In genomic region chr3:14839236-14839635, GRCh38 we compare ENCODE assay signal across 25 cellular contexts. TPM values are rescaled to one million over a fixed set of nuclear protein-coding genes. Genes with fewer than 3 reads are reported as not detected.
DNase-seq lines count a peak whose midpoint lies in the region; ATAC-seq, FAIRE-seq and TF ChIP-seq lines count a peak whose summit lies in the region.
"Had no signal": no experiment of that assay in that cellular context is flagged by ENCODE, and none has a peak within 500 bp of the region (broad histone marks: within the 10 kb centered on the region; RNA-seq: fewer than 3 reads in every experiment).

No MANE protein-coding gene starts in this region.

- no peak for FAIRE-seq in HepG2 (lab: Jason Lieb, UNC)
- FAIRE-seq: endometrium, islet of Langerhans had no signal

- TF ChIP-seq POLR2A in HepG2 (IDR thresholded peaks at IDR 0.05; ENCODE audit: insufficient read depth in 1 of 2, low read depth in 2 of 2, low read length in 2 of 2) (no peak), right lobe of liver (IDR thresholded peaks at IDR 0.05) (no peak), gastroesophageal sphincter (IDR thresholded peaks at IDR 0.05) (no peak)

- H3K9me3 Mint-ChIP-seq in stimulated activated naive B cell treated with anti-CD40 and anti-IgM and Interleukin-4, amounts not matched to agents 10 μg/mL and 1 μg/mL and 100 μg/mL, for 72 hours = no peaks in the 10 kb centered on the region
- H3K9me3 Mint-ChIP-seq: activated naive CD4-positive, alpha-beta T cell treated with anti-CD3 and anti-CD28 coated beads, Interleukin-2, amount 50 U/mL, for 72 hours; CD4-positive, alpha-beta T cell had no signal

- ATAC-seq in HepG2 = no peak; the same call in 2 of the 3 replicates
- ATAC-seq in right lobe of liver = no peak
- peak; percentile 57 to 77 for ATAC-seq in stimulated activated naive B cell treated with anti-CD40 and anti-IgM and Interleukin-4, amounts not matched to agents 10 μg/mL and 1 μg/mL and 100 μg/mL, for 72 hours (replicated peaks)
- no peak for ATAC-seq in gastroesophageal sphincter
- ATAC-seq: heart left ventricle had no signal

- no peak for TF ChIP-seq RAD21 in HepG2 (CRISPR knock-in tag; IDR thresholded peaks at IDR 0.05)

- no peaks in the 10 kb centered on the region for H4K20me1 ChIP-seq in HepG2 (ENCODE audit: insufficient read depth, low read length)

- H3K27me3 ChIP-seq in HepG2 (ENCODE audit: control insufficient read depth in 1 of 2, insufficient read depth in 2 of 2, low read length in 2 of 2) (peaks cover 0 to 23% of the 10 kb centered on the region in 2 experiments; a peak in 3 of 5 replicates), right lobe of liver (no peaks in the 10 kb centered on the region), gastroesophageal sphincter (no peaks in the 10 kb centered on the region)
- H3K27me3 ChIP-seq: heart left ventricle, thyroid gland had no signal

- CTCF ChIA-PET in HepG2 (lab: Yijun Ruan, JAX; ENCODE audit: low intra/inter-chr PET ratio, low total read pairs) = no interaction called here

- H3K36me3 Mint-ChIP-seq in stimulated activated naive B cell treated with anti-CD40 and anti-IgM and Interleukin-4, amounts not matched to agents 10 μg/mL and 1 μg/mL and 100 μg/mL, for 72 hours = no peaks in the 10 kb centered on the region
- H3K36me3 Mint-ChIP-seq: activated naive CD4-positive, alpha-beta T cell treated with anti-CD3 and anti-CD28 coated beads, Interleukin-2, amount 50 U/mL, for 72 hours had no signal

- peaks cover 33% of the 10 kb centered on the region for H3K4me1 ChIP-seq in HepG2 (ENCODE audit: insufficient read depth, low read length)
- H3K4me1 ChIP-seq in right lobe of liver = peaks cover 0 to 3% (median 0%) of the 10 kb centered on the region in 4 donors
- H3K4me1 ChIP-seq in gastroesophageal sphincter = peaks cover 0 to 66% (median 39%) of the 10 kb centered on the region in 3 donors

- no peaks in the 10 kb centered on the region for H3K9me3 ChIP-seq in HepG2 (ENCODE audit: low read length)
- no peaks in the 10 kb centered on the region for H3K9me3 ChIP-seq in right lobe of liver
- H3K9me3 ChIP-seq in gastroesophageal sphincter = no peaks in the 10 kb centered on the region
- H3K9me3 ChIP-seq: heart left ventricle, thyroid gland had no signal

- H3K27ac ChIP-seq in HepG2 (ENCODE audit: extremely low read length, insufficient read depth, low read length) (no peak overlapping the region), right lobe of liver (no peak overlapping the region), gastroesophageal sphincter (peak overlapping the region in 1 of 4 donors; percentile 52)
- H3K27ac ChIP-seq: thyroid gland, VCaP had no signal

- H3K4me3 ChIP-seq in HepG2 (replicated peaks in 1 of 3; ENCODE audit: insufficient read depth in 1 of 3, low read depth in 2 of 3, low read length in 3 of 3) = no peak overlapping the region
- H3K4me3 ChIP-seq in right lobe of liver = no peak overlapping the region
- H3K4me3 ChIP-seq in gastroesophageal sphincter = no peak overlapping the region
- H3K4me3 ChIP-seq: heart left ventricle, lung, thyroid gland had no signal

- DNase-seq in HepG2 (ENCODE audit: low spot score) (no peak), right lobe of liver (no peak), NAMALWA (ENCODE audit: low spot score) (peak; percentile 7), dermis blood vessel endothelial cell (peak; percentile 22), GM20000 (ENCODE audit: low spot score) (no peak), NCI-H748 treated with DMSO at 0.1 percent for 48 hours (lab: John Stamatoyannopoulos, UW) (no peak)
- no peak for DNase-seq in stimulated activated naive B cell treated with anti-CD40 and anti-IgM and Interleukin-4, amounts not matched to agents 10 μg/mL and 1 μg/mL and 100 μg/mL, for 72 hours
- DNase-seq: activated CD4-positive, alpha-beta T cell treated with anti-CD3 and anti-CD28 coated beads, Interleukin-2, amount 50 U/mL, for 48 hours; activated T-cell treated with anti-CD3 and anti-CD28 coated beads, Interleukin-2, amount 50 U/mL, for 1 hour; CD4-positive, alpha-beta T cell; DMS53; NCI-H146; NCI-H226; occipital lobe; retina; Right ventricle myocardium superior; thyroid gland had no signal

- H3K27ac Mint-ChIP-seq in stimulated activated naive B cell treated with anti-CD40 and anti-IgM and Interleukin-4, amounts not matched to agents 10 μg/mL and 1 μg/mL and 100 μg/mL, for 72 hours = no peak overlapping the region
- H3K27ac Mint-ChIP-seq: CD4-positive, alpha-beta T cell had no signal

- intact Hi-C loops in HepG2 (cut with micrococcal nuclease; ENCODE audit: unreplicated experiment) = no loop called here
- intact Hi-C loops in right lobe of liver (cut with DNase I) = no loop called here

- H3K4me2 ChIP-seq in HepG2 (ENCODE audit: low read depth, low read length) = peak overlapping the region; percentile 23; the same call in 1 of the 2 replicates

- H3K36me3 ChIP-seq in HepG2 (replicated peaks in 1 of 2; ENCODE audit: control insufficient read depth in 1 of 2, insufficient read depth in 2 of 2, low read length in 2 of 2) (no peaks in the 10 kb centered on the region), right lobe of liver (no peaks in the 10 kb centered on the region), gastroesophageal sphincter (no peaks in the 10 kb centered on the region)
- H3K36me3 ChIP-seq: heart left ventricle, thyroid gland had no signal

- peaks cover 17 to 31% of the 10 kb centered on the region in 2 donors for H3K27me3 Mint-ChIP-seq in stimulated activated naive B cell treated with anti-CD40 and anti-IgM and Interleukin-4, amounts not matched to agents 10 μg/mL and 1 μg/mL and 100 μg/mL, for 72 hours
- H3K27me3 Mint-ChIP-seq: CD4-positive, alpha-beta T cell had no signal

- POLR2A ChIA-PET in HepG2 (lab: Yijun Ruan, JAX) = no interaction called here

- H3K79me2 ChIP-seq in HepG2 (ENCODE audit: insufficient read depth, low read length) = no peaks in the 10 kb centered on the region

- H3K4me1 Mint-ChIP-seq in stimulated activated naive B cell treated with anti-CD40 and anti-IgM and Interleukin-4, amounts not matched to agents 10 μg/mL and 1 μg/mL and 100 μg/mL, for 72 hours = no peaks in the 10 kb centered on the region

- no TSS peak for BruUV-seq in HepG2 (replicated peaks; lab: Mats Ljungman, UMichigan)

- 33% methylated on average over 3 of the region's 7 CpGs for WGBS in HepG2 (ENCODE audit: low lambda C conversion rate)
- 69% methylated on average over 4 of the region's 7 CpGs for WGBS in right lobe of liver (ENCODE audit: insufficient coverage, low coverage, low lambda C conversion rate, missing lambda C conversion rate)
- WGBS in gastroesophageal sphincter (ENCODE audit: low coverage in 1 of 2), 2 donors = 93% methylated on average over 3 of the region's 7 CpGs; no CpG with 5 or more reads in 1 of the 2 donors

- TF ChIP-seq CTCF in HepG2 (CRISPR knock-in tag; IDR thresholded peaks at IDR 0.05) (no peak), right lobe of liver (IDR thresholded peaks at IDR 0.05) (no peak), gastroesophageal sphincter (IDR thresholded peaks at IDR 0.05) (no peak), GM20000 (IDR thresholded peaks at IDR 0.05; ENCODE audit: extremely low read depth, missing control alignments) (no peak)

- peak overlapping the region; percentile 23 for H2AFZ ChIP-seq in HepG2 (ENCODE audit: low read length)

- in situ Hi-C loops in HepG2 (cut with HindIII; ENCODE audit: extremely low pct_ligation_motif_present, low pct_unique_long_range_greater_than_20kb) = no loop called here

- no peak for TF ChIP-seq EP300 in HepG2 (IDR thresholded peaks at IDR 0.05; ENCODE audit: low read depth in 2 of 2, low read length in 2 of 2)
- no peak for TF ChIP-seq EP300 in HepG2 (CRISPR knock-in tag; IDR thresholded peaks at IDR 0.05; ENCODE audit: borderline replicate concordance)
- TF ChIP-seq EP300 in gastroesophageal sphincter (IDR thresholded peaks at IDR 0.05) = no peak

- H3K9ac ChIP-seq in HepG2 (ENCODE audit: insufficient read depth, low read depth, low read length) = no peak overlapping the region

- H3K4me3 Mint-ChIP-seq in stimulated activated naive B cell treated with anti-CD40 and anti-IgM and Interleukin-4, amounts not matched to agents 10 μg/mL and 1 μg/mL and 100 μg/mL, for 72 hours = no peak overlapping the region
- H3K4me3 Mint-ChIP-seq: CD4-positive, alpha-beta T cell had no signal

TF ChIP-seq in HepG2, 621 proteins besides CTCF, POLR2A, EP300 and RAD21 (continues in another document):
- TF ChIP-seq, protein P1, sequence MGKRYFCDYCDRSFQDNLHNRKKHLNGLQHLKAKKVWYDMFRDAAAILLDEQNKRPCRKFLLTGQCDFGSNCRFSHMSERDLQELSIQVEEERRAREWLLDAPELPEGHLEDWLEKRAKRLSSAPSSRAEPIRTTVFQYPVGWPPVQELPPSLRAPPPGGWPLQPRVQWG (CRISPR knock-in tag; IDR thresholded peaks at IDR 0.05; ENCODE audit: borderline replicate concordance, low read depth) = no peak
- no peak for TF ChIP-seq ISX (CRISPR knock-in tag; conservative IDR thresholded peaks at IDR 0.05)
- no peak for TF ChIP-seq ISL2 (CRISPR knock-in tag; IDR thresholded peaks at IDR 0.05)

RNA-seq across cellular contexts. Expression of gene FGD5, which starts 20.5 kb away (rescaled TPM):
- total RNA-seq in HepG2 (2016; rRNA removed; fragmentation: Illumina TruSeq; extraction: Trizol) (not detected in 2 replicates), right lobe of liver (1 to 10 TPM; 3.4 to 8.9 (median 5.9) TPM), dermis blood vessel endothelial cell (103 and 196 TPM in 2 replicates), gastroesophageal sphincter (10 to 100 TPM; 16.1 to 18.7 (median 17.3) TPM)
- total RNA-seq in HepG2 (2016; cell fraction: cytosol; rRNA removed; fragmentation: Illumina TruSeq; extraction: Trizol; ENCODE audit: low read depth) = not detected in 2 replicates
- total RNA-seq in HepG2 (2016; cell fraction: insoluble cytoplasmic fraction; rRNA removed; fragmentation: Illumina TruSeq; extraction: Trizol) = not detected in 2 replicates
- not detected in 2 replicates for total RNA-seq in HepG2 (2016; cell fraction: membrane; rRNA removed; fragmentation: Illumina TruSeq; extraction: Trizol)
- total RNA-seq in HepG2 (2016; cell fraction: nucleus; rRNA removed; fragmentation: Illumina TruSeq; extraction: Trizol) = not detected in 2 replicates
- polyA plus RNA-seq in HepG2 (2011; rRNA removed) = 0.17 TPM in 1 of 2 replicates, not detected in the other
- polyA plus RNA-seq in HepG2 (2011; cell fraction: cytosol; rRNA removed) = 0.01 and 0.04 TPM in 2 replicates
- polyA plus RNA-seq in HepG2 (2011; cell fraction: nucleus; rRNA removed) = 0.09 and 0.10 TPM in 2 replicates
- polyA plus RNA-seq in HepG2 (2012) = 0.08 and 0.20 TPM in 2 replicates
- not detected in 2 replicates for polyA plus RNA-seq in HepG2 (2016; cell fraction: cytosol; fragmentation: Illumina TruSeq; extraction: Trizol; ENCODE audit: low read depth)
- not detected in 2 replicates for polyA plus RNA-seq in HepG2 (2016; cell fraction: insoluble cytoplasmic fraction; fragmentation: Illumina TruSeq; extraction: Trizol; ENCODE audit: low read depth)
- polyA plus RNA-seq in HepG2 (2016; cell fraction: membrane; fragmentation: Illumina TruSeq; extraction: Trizol; ENCODE audit: low read depth) = not detected in 2 replicates
- not detected in 2 replicates for polyA plus RNA-seq in HepG2 (2016; cell fraction: nucleus; fragmentation: Illumina TruSeq; extraction: Trizol; ENCODE audit: insufficient read depth, low read depth)
- polyA minus RNA-seq in HepG2 (2011; rRNA and poly(A)+ RNA removed; ENCODE audit: low replicate concordance) = 0.44 TPM in 1 of 2 replicates, not detected in the other
- polyA minus RNA-seq in HepG2 (2011; cell fraction: cytosol; rRNA and poly(A)+ RNA removed) = not detected in 2 replicates
- 0.25 and 0.39 TPM in 2 replicates for polyA minus RNA-seq in HepG2 (2011; cell fraction: nucleus; rRNA and poly(A)+ RNA removed)
- total RNA-seq: activated naive CD4-positive, alpha-beta T cell treated with anti-CD3 and anti-CD28 coated beads, Interleukin-2, amount 50 U/mL, for 72 hours; CD4-positive, alpha-beta T cell; T-helper 1 cell treated with Interleukin-12 subunit alpha and Interleukin-12 subunit beta and Interleukin-4 antibody, amounts not matched to agents 30 ng/mL and 1 ng/mL, for 36 hours had no signal

Comparison
In these comparisons a context has a peak if more than half of its experiments do, and no peak if none do; other contexts are left out.
1. ATAC-seq: peak in stimulated activated naive B cell treated with anti-CD40 and anti-IgM and Interleukin-4, amounts not matched to agents 10 μg/mL and 1 μg/mL and 100 μg/mL, for 72 hours (2 of 2); none in HepG2 (single experiment), right lobe of liver (0 of 4) and gastroesophageal sphincter (single experiment).
2. DNase-seq: peak in NAMALWA (single experiment) and dermis blood vessel endothelial cell (single experiment); none in HepG2 (single experiment), right lobe of liver (0 of 3), stimulated activated naive B cell treated with anti-CD40 and anti-IgM and Interleukin-4, amounts not matched to agents 10 μg/mL and 1 μg/mL and 100 μg/mL, for 72 hours (single experiment), GM20000 (single experiment) and NCI-H748 treated with DMSO at 0.1 percent for 48 hours (single experiment).